In the genomic region with DNA sequence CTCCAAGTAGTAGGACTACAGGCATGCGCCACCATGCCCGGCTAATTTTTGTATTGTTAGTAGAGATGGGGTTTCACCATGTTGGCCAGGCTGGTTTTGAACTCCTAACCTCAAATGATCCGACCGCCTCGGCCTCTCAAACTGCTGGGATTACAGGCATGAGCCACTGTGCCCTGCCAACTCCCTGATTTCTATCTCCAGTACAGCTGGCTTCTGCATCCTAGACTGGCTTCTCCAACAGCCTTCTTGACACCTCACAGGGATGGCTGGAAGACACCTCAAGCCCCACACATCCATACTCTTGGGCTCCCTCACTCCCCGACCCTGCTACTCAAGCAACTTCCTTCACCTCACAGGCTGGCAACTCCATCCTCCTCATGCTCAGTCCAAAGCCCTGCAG, we compare ENCODE assay signal across 16 cellular contexts. TPM values are rescaled to one million over a fixed set of nuclear protein-coding genes. Genes with fewer than 3 reads are reported as not detected.
A peak's percentile ranks its signal among the peaks of the same experiment; 100 is the strongest.
DNase-seq lines count a peak whose midpoint lies in the region; ATAC-seq and TF ChIP-seq lines count a peak whose summit lies in the region.
"Not testable (repeated sequence)": the region's sequence is repeated elsewhere in the genome, so short reads cannot be mapped to it uniquely, and the experiment has no call there.
"Had no signal": no experiment of that assay in that cellular context is flagged by ENCODE, and none has a peak within 500 bp of the region (broad histone marks: within the 10 kb centered on the region; RNA-seq: fewer than 3 reads in every experiment).

No MANE protein-coding gene starts in this region.

- H3K27ac ChIP-seq in Peyer's patch; neuronal stem cell (replicated peaks; ENCODE audit: low read length); sigmoid colon; upper lobe of right lung: not testable (repeated sequence)

- H3K27me3 Mint-ChIP-seq in MCF 10A (ENCODE audit: insufficient read depth, unreplicated experiment) = peaks cover 46% of the 10 kb centered on the region

- H3K9ac ChIP-seq in neuronal stem cell (ENCODE audit: low read depth, low read length, poor library complexity) = peak overlapping the region; percentile 33

- peak overlapping the region; percentile 34 for H3K23ac ChIP-seq in neuronal stem cell (ENCODE audit: low read depth, low read length, poor library complexity)

- H2BK5ac ChIP-seq in neuronal stem cell (ENCODE audit: low read length) = not testable (repeated sequence)

- H4K8ac ChIP-seq in neuronal stem cell (ENCODE audit: low read depth, low read length) = not testable (repeated sequence)

- not testable (repeated sequence) for H3K36me3 ChIP-seq in Peyer's patch; neuronal stem cell (replicated peaks in 1 of 2; ENCODE audit: control insufficient read depth in 2 of 2, insufficient read depth in 2 of 2, low read length in 2 of 2); sigmoid colon; upper lobe of right lung

- H3K18ac ChIP-seq in neuronal stem cell (ENCODE audit: low read length) = not testable (repeated sequence)

- not testable (repeated sequence) for H3K4me2 ChIP-seq in neuronal stem cell (ENCODE audit: insufficient read depth, low read length, poor library complexity, severe bottlenecking)

- peak; percentile 3 to 21 (median 4) for DNase-seq in Peyer's patch
- not testable (repeated sequence) for DNase-seq in MCF 10A (ENCODE audit: unreplicated experiment); neuronal stem cell (ENCODE audit: low spot score)
- peak; percentile 14 for DNase-seq in ecto neural progenitor cell (ENCODE audit: low spot score)
- DNase-seq in cardiac septum (ENCODE audit: low spot score) = peak; percentile 43
- DNase-seq in posterior vena cava (ENCODE audit: low spot score) = peak; percentile 53
- peak; percentile 45 for DNase-seq in sigmoid colon
- peak; percentile 35 for DNase-seq in upper lobe of right lung

- not testable (repeated sequence) for H2AK5ac ChIP-seq in neuronal stem cell (ENCODE audit: low read depth, low read length)

- H3K4me1 Mint-ChIP-seq in MCF 10A (ENCODE audit: insufficient read depth, unreplicated experiment) = not testable (repeated sequence)

- ATAC-seq in upper lobe of right lung = not testable (repeated sequence)

- H3K4me3 Mint-ChIP-seq in MCF 10A (ENCODE audit: unreplicated experiment) = not testable (repeated sequence)

- H3K4me1 ChIP-seq in Peyer's patch, sigmoid colon, upper lobe of right lung: not testable (repeated sequence)
- peaks cover 0 to 12% of the 10 kb centered on the region in 2 donors for H3K4me1 ChIP-seq in neuronal stem cell (ENCODE audit: control insufficient read depth in 2 of 2, insufficient read depth in 1 of 2, low read depth in 1 of 2, low read length in 2 of 2)

- not testable (repeated sequence) for H3K79me1 ChIP-seq in neuronal stem cell (ENCODE audit: low read depth, low read length)

- peak overlapping the region; percentile 75 for H3K14ac ChIP-seq in neuronal stem cell (ENCODE audit: low read length)

- H3K27ac Mint-ChIP-seq in MCF 10A (ENCODE audit: low read depth, unreplicated experiment) = peak overlapping the region; percentile 5

- H3K9me3 ChIP-seq in Peyer's patch; neuronal stem cell (replicated peaks in 1 of 2; ENCODE audit: control insufficient read depth in 2 of 2, insufficient read depth in 1 of 2, low read depth in 1 of 2, low read length in 2 of 2); sigmoid colon; upper lobe of right lung: not testable (repeated sequence)

- H4K91ac ChIP-seq in neuronal stem cell (ENCODE audit: low read depth, low read length, poor library complexity) = not testable (repeated sequence)

- H3K4me3 ChIP-seq in Peyer's patch; neuronal stem cell (ENCODE audit: low read length in 2 of 2); sigmoid colon; upper lobe of right lung: not testable (repeated sequence)

- TF ChIP-seq POLR2A in Peyer's patch (IDR thresholded peaks at IDR 0.05); sigmoid colon (IDR thresholded peaks at IDR 0.05): not testable (repeated sequence)

- H3K27me3 ChIP-seq in Peyer's patch = not testable (repeated sequence)
- H3K27me3 ChIP-seq in neuronal stem cell (ENCODE audit: control insufficient read depth in 3 of 3, insufficient read depth in 3 of 3, low read depth in 1 of 3, low read length in 3 of 3) (peaks cover 0 to 25% (median 3%) of the 10 kb centered on the region in 3 experiments), sigmoid colon (peaks cover 0 to 20% (median 0%) of the 10 kb centered on the region in 3 donors), upper lobe of right lung (peaks cover 11% of the 10 kb centered on the region)

- H3K36me3 Mint-ChIP-seq in MCF 10A (ENCODE audit: insufficient read depth, unreplicated experiment) = not testable (repeated sequence)

- not testable (repeated sequence) for H2BK15ac ChIP-seq in neuronal stem cell (ENCODE audit: low read length)

- not testable (repeated sequence) for H2BK120ac ChIP-seq in neuronal stem cell (ENCODE audit: low read depth, low read length)

- not testable (repeated sequence) for H2BK12ac ChIP-seq in neuronal stem cell (ENCODE audit: low read length)

- not testable (repeated sequence) for H3K4ac ChIP-seq in neuronal stem cell (ENCODE audit: low read length)

- not testable (repeated sequence) for BruUV-seq in MCF 10A (replicated peaks; lab: Mats Ljungman, UMichigan)

- not testable (repeated sequence) for H3K9me3 Mint-ChIP-seq in MCF 10A (ENCODE audit: unreplicated experiment)

- not testable (repeated sequence) for H2AFZ ChIP-seq in neuronal stem cell (ENCODE audit: low read length)

- intact Hi-C loops in MCF 10A (cut with micrococcal nuclease); cardiac septum (cut with DNase I); posterior vena cava (cut with DNase I); sigmoid colon (cut with DNase I); upper lobe of right lung (cut with DNase I): not testable (repeated sequence)

- not testable (repeated sequence) for TF ChIP-seq EP300 in sigmoid colon (IDR thresholded peaks at IDR 0.05)

- POLR2A ChIA-PET in MCF 10A (lab: Yijun Ruan, JAX) = not testable (repeated sequence)

- CTCF ChIA-PET in MCF 10A (lab: Yijun Ruan, JAX) = not testable (repeated sequence)

- TF ChIP-seq CTCF in Peyer's patch (IDR thresholded peaks at IDR 0.05); MCF 10A (IDR thresholded peaks at IDR 0.05; ENCODE audit: unreplicated experiment); sigmoid colon (IDR thresholded peaks at IDR 0.05); upper lobe of right lung (IDR thresholded peaks at IDR 0.05): not testable (repeated sequence)

- no CpG with 5 or more reads among the region's 6 CpGs for WGBS in neuronal stem cell (ENCODE audit: extremely low coverage in 2 of 2, insufficient read length in 2 of 2, insufficient replicate concordance in 1 of 2), 2 donors
- 90 to 93% methylated on average over 6 of the region's 6 CpGs for WGBS in sigmoid colon, 2 donors

RNA-seq across cellular contexts. Expression of a gene that starts 27.8 kb away (rescaled TPM):
- total RNA-seq in Peyer's patch (not detected), MCF 10A (2022) (not detected in 2 replicates), cardiac septum (not detected), posterior vena cava (not detected), sigmoid colon (not detected), upper lobe of right lung (not detected)
- polyA plus RNA-seq in neuronal stem cell (2013, experiment 1 of 2) = not detected
- polyA plus RNA-seq in neuronal stem cell (2013, experiment 2 of 2) = not detected
- polyA plus RNA-seq in sigmoid colon = under 1 TPM in 1 of 3 donors, not detected in 2; under 0.01 TPM
- total RNA-seq: A172; A673; Calu3; CD4-positive, alpha-beta memory T cell; Daoy; G401; GM23338 had no signal
- polyA plus RNA-seq: BJ; CD4-positive, alpha-beta memory T cell; GM23338 had no signal

RNA-seq across cellular contexts. Expression of a gene that starts 44.6 kb away (rescaled TPM):
- total RNA-seq in Peyer's patch = 10 to 100 TPM; 19.7 to 27.7 (median 22.8) TPM
- total RNA-seq in MCF 10A (2022) = 17.6 and 28.7 TPM in 2 replicates
- total RNA-seq in cardiac septum = 24.7 TPM
- 57.3 TPM for polyA plus RNA-seq in neuronal stem cell (2013, experiment 1 of 2)
- 56.3 TPM for polyA plus RNA-seq in neuronal stem cell (2013, experiment 2 of 2)
- total RNA-seq in posterior vena cava = 10 to 100 TPM; 12.3 to 18.6 TPM
- total RNA-seq in sigmoid colon = 10 to 100 TPM; 15.9 to 27.7 (median 25.1) TPM
- polyA plus RNA-seq in sigmoid colon = 10 to 100 TPM; 15.0 to 27.9 (median 17.8) TPM
- total RNA-seq in upper lobe of right lung = 21.5 TPM
